ENCODE assay signal across 10 cellular contexts in genomic region chr9:98575379-98576346, GRCh38.
DNase-seq lines count a peak whose midpoint lies in the region; ATAC-seq and TF ChIP-seq lines count a peak whose summit lies in the region.
"Had no signal": no experiment of that assay in that cellular context is flagged by ENCODE, and none has a peak within 500 bp of the region (broad histone marks: within the 10 kb centered on the region; RNA-seq: fewer than 3 reads in every experiment).

No MANE protein-coding gene starts in this region.

- peak; percentile 17 for DNase-seq in GM04504 (ENCODE audit: low read depth)
- DNase-seq in GM20000 (ENCODE audit: low spot score) = peak; percentile 60
- DNase-seq in activated CD4-positive, alpha-beta memory T cell treated with anti-CD3 and anti-CD28 coated beads for 36 hours = peak; percentile 57
- DNase-seq in nephron progenitor cell = no peak
- no peak for DNase-seq in posterior vena cava (ENCODE audit: low spot score)
- DNase-seq in SK-N-DZ (ENCODE audit: low spot score) = no peak
- no peak for DNase-seq in CD8-positive, alpha-beta T cell

- POLR2A ChIA-PET in activated CD4-positive, alpha-beta memory T cell treated with anti-CD3 and anti-CD28 coated beads for 36 hours (lab: Charles Lee) = no interaction called here
- POLR2A ChIA-PET in CD8-positive, alpha-beta T cell (lab: Charles Lee) = no interaction called here

- TF ChIP-seq CTCF in GM20000 (IDR thresholded peaks at IDR 0.05; ENCODE audit: extremely low read depth, missing control alignments) = no peak
- no peak for TF ChIP-seq CTCF in nephron progenitor cell (IDR thresholded peaks at IDR 0.05)
- no peak for TF ChIP-seq CTCF in CD8-positive, alpha-beta T cell (IDR thresholded peaks at IDR 0.05)

- no peaks in the 10 kb centered on the region for H3K27me3 ChIP-seq in CD8-positive, alpha-beta T cell (ENCODE audit: insufficient read depth, low read length)

- no peak overlapping the region for H3K4me3 Mint-ChIP-seq in activated CD4-positive, alpha-beta memory T cell treated with anti-CD3 and anti-CD28 coated beads for 36 hours
- H3K4me3 Mint-ChIP-seq in nephron progenitor cell = no peak overlapping the region
- H3K4me3 Mint-ChIP-seq in CD8-positive, alpha-beta T cell = no peak overlapping the region

- peak; percentile 87 for ATAC-seq in HG03457 (IDR thresholded peaks at IDR 0.05; ENCODE audit: unreplicated experiment)
- ATAC-seq in CD8-positive, alpha-beta T cell = no peak

- no peak overlapping the region for H3K4me3 ChIP-seq in CD8-positive, alpha-beta T cell (ENCODE audit: low read depth, low read length)
- H3K4me3 ChIP-seq: lung, SK-N-MC had no signal

- H3K4me1 ChIP-seq in CD8-positive, alpha-beta T cell (ENCODE audit: insufficient read depth, low read length) = peaks cover 7% of the 10 kb centered on the region

- no peaks in the 10 kb centered on the region for H3K36me3 ChIP-seq in CD8-positive, alpha-beta T cell (ENCODE audit: insufficient read depth, low read length)

- H3K36me3 Mint-ChIP-seq in activated CD4-positive, alpha-beta memory T cell treated with anti-CD3 and anti-CD28 coated beads for 36 hours = no peaks in the 10 kb centered on the region
- no peaks in the 10 kb centered on the region for H3K36me3 Mint-ChIP-seq in nephron progenitor cell (ENCODE audit: low read depth)
- no peaks in the 10 kb centered on the region for H3K36me3 Mint-ChIP-seq in CD8-positive, alpha-beta T cell

- no peak overlapping the region for H3K27ac Mint-ChIP-seq in activated CD4-positive, alpha-beta memory T cell treated with anti-CD3 and anti-CD28 coated beads for 36 hours
- H3K27ac Mint-ChIP-seq in nephron progenitor cell = peak overlapping the region; percentile 29
- H3K27ac Mint-ChIP-seq in CD8-positive, alpha-beta T cell = no peak overlapping the region

- intact Hi-C loops in activated CD4-positive, alpha-beta memory T cell treated with anti-CD3 and anti-CD28 coated beads for 36 hours (cut with micrococcal nuclease) = no loop called here
- intact Hi-C loops in posterior vena cava (cut with DNase I) = no loop called here
- intact Hi-C loops in CD8-positive, alpha-beta T cell (cut with DNase I, micrococcal nuclease) = no loop called here

- no peaks in the 10 kb centered on the region for H3K9me3 ChIP-seq in CD8-positive, alpha-beta T cell (ENCODE audit: low read length)

- CTCF ChIA-PET in activated CD4-positive, alpha-beta memory T cell treated with anti-CD3 and anti-CD28 coated beads for 36 hours (lab: Charles Lee) = no interaction called here
- CTCF ChIA-PET in CD8-positive, alpha-beta T cell (lab: Charles Lee) = no interaction called here

- no peaks in the 10 kb centered on the region for H3K9me3 Mint-ChIP-seq in activated CD4-positive, alpha-beta memory T cell treated with anti-CD3 and anti-CD28 coated beads for 36 hours
- no peaks in the 10 kb centered on the region for H3K9me3 Mint-ChIP-seq in nephron progenitor cell
- no peaks in the 10 kb centered on the region for H3K9me3 Mint-ChIP-seq in CD8-positive, alpha-beta T cell

- H3K4me1 Mint-ChIP-seq in activated CD4-positive, alpha-beta memory T cell treated with anti-CD3 and anti-CD28 coated beads for 36 hours (ENCODE audit: low read depth) = peaks cover 16% of the 10 kb centered on the region
- H3K4me1 Mint-ChIP-seq in nephron progenitor cell = peaks cover 7% of the 10 kb centered on the region
- peaks cover 14% of the 10 kb centered on the region for H3K4me1 Mint-ChIP-seq in CD8-positive, alpha-beta T cell (ENCODE audit: low read depth)

- H3K27me3 Mint-ChIP-seq in activated CD4-positive, alpha-beta memory T cell treated with anti-CD3 and anti-CD28 coated beads for 36 hours = peaks cover 24% of the 10 kb centered on the region
- peaks cover 11% of the 10 kb centered on the region for H3K27me3 Mint-ChIP-seq in nephron progenitor cell (ENCODE audit: low read depth, poor library complexity)
- peaks cover 31% of the 10 kb centered on the region for H3K27me3 Mint-ChIP-seq in CD8-positive, alpha-beta T cell (ENCODE audit: low read depth)

- H3K27ac ChIP-seq in CD8-positive, alpha-beta T cell (ENCODE audit: low read depth, low read length) = no peak overlapping the region
- H3K27ac ChIP-seq: SK-N-MC had no signal

Comparison
In these comparisons a context has a peak if more than half of its experiments do, and no peak if none do; other contexts are left out.
1. DNase-seq: peak in GM04504 (single experiment), GM20000 (single experiment) and activated CD4-positive, alpha-beta memory T cell treated with anti-CD3 and anti-CD28 coated beads for 36 hours (single experiment); none in nephron progenitor cell (single experiment), posterior vena cava (single experiment), SK-N-DZ (single experiment) and CD8-positive, alpha-beta T cell (0 of 7).